ENCODE assay signal across 23 cellular contexts in the genomic region with DNA sequence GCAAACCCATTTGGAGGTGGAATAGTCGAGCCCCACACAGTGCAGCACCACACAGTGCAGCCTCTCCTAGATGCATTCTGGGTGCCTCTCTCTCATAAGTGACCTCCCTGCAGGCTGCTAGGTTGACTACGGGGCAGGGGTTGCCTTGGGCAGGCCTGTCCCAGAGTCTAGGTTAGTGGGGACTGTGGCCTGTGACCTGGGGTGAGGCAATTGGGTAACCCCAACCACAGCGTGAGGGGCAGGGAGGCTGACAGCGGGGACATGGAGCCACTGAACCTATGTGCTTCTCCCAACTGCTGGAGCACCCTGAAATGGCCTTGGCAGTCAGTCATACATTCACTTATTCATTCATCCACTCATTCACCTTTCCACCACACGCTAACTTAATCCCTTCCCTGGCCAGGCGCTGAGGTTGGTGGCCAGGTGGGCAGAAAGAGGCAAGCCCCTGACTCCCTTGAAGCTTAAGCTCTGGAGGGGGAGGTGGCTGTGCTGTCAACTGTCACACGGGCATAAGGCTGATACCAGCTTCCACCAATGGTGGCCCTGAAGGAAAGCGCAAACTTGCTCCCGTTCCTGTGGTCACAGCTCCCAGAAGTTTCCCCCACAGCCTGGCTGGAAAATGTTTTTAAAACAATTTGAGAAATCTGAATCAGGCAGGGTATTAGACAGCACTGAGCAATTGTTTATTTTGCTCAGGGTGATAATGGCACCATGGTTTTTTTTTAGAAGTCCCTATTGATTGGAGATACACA. TPM values are rescaled to one million over a fixed set of nuclear protein-coding genes. Genes with fewer than 3 reads are reported as not detected.
"Had no signal": no experiment of that assay in that cellular context is flagged by ENCODE, and none has a peak within 500 bp of the region (broad histone marks: within the 10 kb centered on the region; RNA-seq: fewer than 3 reads in every experiment).

No MANE protein-coding gene starts in this region.

- H3K4me1 ChIP-seq: heart left ventricle, left ventricle myocardium inferior, lower lobe of right lung, stomach, transverse colon had no signal

- ATAC-seq: heart left ventricle, lower lobe of right lung, sciatic nerve had no signal

- FAIRE-seq: islet of Langerhans had no signal

- H3K27ac Mint-ChIP-seq: memory B cell; natural killer cell treated with Interleukin-12 subunit alpha and Interleukin-12 subunit beta and Interleukin-15 and Interleukin-18, amount 100 ng/mL, for 72 hours had no signal

- H3K4me1 Mint-ChIP-seq: memory B cell had no signal

- H3K4me3 Mint-ChIP-seq: memory B cell; mesothelial cell of epicardium; natural killer cell treated with Interleukin-12 subunit alpha and Interleukin-12 subunit beta and Interleukin-15 and Interleukin-18, amount 100 ng/mL, for 72 hours had no signal

- H3K9me3 Mint-ChIP-seq: mesothelial cell of epicardium; natural killer cell treated with Interleukin-12 subunit alpha and Interleukin-12 subunit beta and Interleukin-15 and Interleukin-18, amount 100 ng/mL, for 72 hours had no signal

- H3K9me3 ChIP-seq: left ventricle myocardium inferior, lower lobe of right lung, neutrophil, thoracic aorta, transverse colon had no signal

- DNase-seq: cortex of kidney; effector CD8-positive, alpha-beta T cell; foreskin melanocyte; heart left ventricle; hippocampal formation; left ventricle myocardium inferior; lower lobe of right lung; stimulated activated naive CD4-positive, alpha-beta T cell; stomach; substantia nigra; transverse colon had no signal

- H3K36me3 ChIP-seq: heart left ventricle, left ventricle myocardium inferior, lower lobe of right lung, neutrophil, stomach, thoracic aorta, transverse colon had no signal

- H3K4me3 ChIP-seq: dorsolateral prefrontal cortex, heart left ventricle, left ventricle myocardium inferior, lower lobe of right lung, stomach, thoracic aorta, transverse colon had no signal

- H3K27me3 ChIP-seq: neutrophil, transverse colon had no signal

- H3K36me3 Mint-ChIP-seq: memory B cell; mesothelial cell of epicardium; natural killer cell treated with Interleukin-12 subunit alpha and Interleukin-12 subunit beta and Interleukin-15 and Interleukin-18, amount 100 ng/mL, for 72 hours had no signal

- H3K27ac ChIP-seq: dorsolateral prefrontal cortex, heart left ventricle, left ventricle myocardium inferior, lower lobe of right lung, neutrophil, stomach, thoracic aorta, transverse colon had no signal

RNA-seq across cellular contexts. Expression of gene WNT7A, which starts 46.2 kb away (rescaled TPM):
- total RNA-seq: heart left ventricle; left ventricle myocardium inferior; myocyte; natural killer cell treated with Interleukin-12 subunit alpha and Interleukin-12 subunit beta and Interleukin-15 and Interleukin-18, amount 100 ng/mL, for 72 hours; osteoblast; pulmonary artery endothelial cell; sciatic nerve; skeletal muscle tissue; stomach; thoracic aorta; transverse colon had no signal
- polyA plus RNA-seq: heart left ventricle had no signal
